ENCODE assay signal across 8 cellular contexts in the genomic region with DNA sequence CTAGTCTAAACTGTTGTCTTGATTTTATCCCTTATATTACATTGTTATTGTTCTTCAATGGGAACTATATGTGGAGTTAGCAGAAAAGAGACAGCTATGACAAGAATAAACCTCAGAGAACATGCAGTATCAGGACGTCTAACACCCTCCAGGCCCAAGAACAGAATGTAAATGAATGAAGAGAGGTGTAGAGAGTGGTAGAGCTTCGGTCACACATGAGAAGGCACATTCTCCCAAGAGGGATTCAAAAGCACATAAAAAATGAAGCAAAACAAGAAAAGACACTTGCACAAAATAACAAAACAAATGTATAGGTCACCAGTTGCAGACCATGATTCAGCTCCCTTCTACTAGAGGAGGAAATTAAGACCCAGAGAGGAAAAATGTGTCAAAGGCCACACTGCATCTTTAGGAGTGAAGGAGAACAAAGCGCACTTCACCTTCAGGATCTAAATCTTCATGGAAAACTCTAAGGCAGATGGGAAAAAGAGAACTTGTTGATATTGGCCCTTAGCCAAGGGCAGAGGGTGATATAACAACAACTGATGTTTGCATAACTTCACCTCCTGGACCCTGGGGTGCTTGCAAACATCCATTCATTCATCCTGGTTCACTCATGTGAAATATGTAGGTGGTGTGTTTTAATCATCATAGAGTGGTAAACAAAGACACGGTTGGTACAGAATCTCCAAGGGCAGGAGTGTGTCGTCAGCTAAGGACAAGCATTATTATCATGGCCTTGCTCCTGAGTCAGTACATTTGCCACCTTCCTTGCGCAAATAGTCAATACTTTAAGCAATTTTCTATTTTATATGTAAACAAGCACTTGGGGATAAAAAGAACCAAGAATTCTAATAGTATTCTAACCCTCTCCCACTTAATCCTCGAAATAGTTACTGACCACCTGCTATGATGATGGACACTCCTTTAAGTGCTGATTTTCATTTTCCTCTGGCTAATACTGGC. TPM values are rescaled to one million over a fixed set of nuclear protein-coding genes. Genes with fewer than 3 reads are reported as not detected.
DNase-seq lines count a peak whose midpoint lies in the region; ATAC-seq, FAIRE-seq and TF ChIP-seq lines count a peak whose summit lies in the region.

No MANE protein-coding gene starts in this region.

- H3K36me3 Mint-ChIP-seq in activated naive CD8-positive, alpha-beta T cell treated with anti-CD3 and anti-CD28 coated beads, Interleukin-2, amount 50 U/mL, for 24 hours (ENCODE audit: low read depth): no peaks in the 10 kb centered on the region

- peaks cover 21% of the 10 kb centered on the region for H3K4me1 Mint-ChIP-seq in activated naive CD8-positive, alpha-beta T cell treated with anti-CD3 and anti-CD28 coated beads, Interleukin-2, amount 50 U/mL, for 24 hours

- H3K4me3 ChIP-seq in HEK293 (ENCODE audit: low read depth, low read length) (no peak overlapping the region), endothelial cell of umbilical vein (replicated peaks in 1 of 3; ENCODE audit: insufficient read depth in 1 of 3, low read depth in 1 of 3, low read length in 3 of 3) (no peak overlapping the region), heart right ventricle (no peak overlapping the region)

- no TSS peak for BruUV-seq in endothelial cell of umbilical vein (replicated peaks; lab: Mats Ljungman, UMichigan)

- ATAC-seq in HG03457 (IDR thresholded peaks at IDR 0.05; ENCODE audit: unreplicated experiment) (no peak), heart right ventricle (no peak)
- no peak for ATAC-seq in activated naive CD8-positive, alpha-beta T cell treated with anti-CD3 and anti-CD28 coated beads, Interleukin-2, amount 50 U/mL, for 24 hours

- H3K79me2 ChIP-seq in endothelial cell of umbilical vein (ENCODE audit: control insufficient read depth, insufficient read depth, low read length): no peaks in the 10 kb centered on the region

- DNase-seq in DMS153 treated with DMSO at 0.1 percent for 48 hours (lab: John Stamatoyannopoulos, UW; ENCODE audit: unreplicated experiment) (peak; percentile 51), NCI-H2029 (lab: John Stamatoyannopoulos, UW) (peak; percentile 84), endothelial cell of umbilical vein (ENCODE audit: low read depth, low spot score) (peak; percentile 98), heart right ventricle (no peak)
- DNase-seq in activated naive CD4-positive, alpha-beta T cell (lab: John Stamatoyannopoulos, UW): no peak
- no peak for DNase-seq in activated naive CD8-positive, alpha-beta T cell treated with anti-CD3 and anti-CD28 coated beads, Interleukin-2, amount 50 U/mL, for 24 hours

- H3K4me2 ChIP-seq in endothelial cell of umbilical vein (ENCODE audit: insufficient read depth, low read length): peak overlapping the region; percentile 80

- no peaks in the 10 kb centered on the region for H3K9me1 ChIP-seq in endothelial cell of umbilical vein (replicated peaks; ENCODE audit: control insufficient read depth, extremely low read depth, insufficient read depth, low read length)

- dilution Hi-C loops in endothelial cell of umbilical vein (cut with MboI; ENCODE audit: extremely low pct_ligation_motif_present, low sequenced_read_pairs): no loop called here

- intact Hi-C loops in endothelial cell of umbilical vein (cut with micrococcal nuclease) (loop anchor here (1.0 to 2.0 kb wide), 6 partner anchors 20 to 230 kb away; no protein-coding TSS in a partner anchor), heart right ventricle (cut with DNase I) (loop anchor here in 1 of 10 donors (10.0 kb wide), 1 partner anchor 46 kb away; no protein-coding TSS in a partner anchor)

- peaks cover 4% of the 10 kb centered on the region for H3K4me1 ChIP-seq in HEK293 (ENCODE audit: control insufficient read depth, insufficient read depth, low read length)
- peaks cover 35% of the 10 kb centered on the region for H3K4me1 ChIP-seq in endothelial cell of umbilical vein (ENCODE audit: control insufficient read depth, extremely low read depth, insufficient read depth, low read length)
- H3K4me1 ChIP-seq in heart right ventricle: peaks cover 0 to 32% (median 0%) of the 10 kb centered on the region in 9 donors

- WGBS in heart right ventricle, 2 donors: 74 to 77% methylated on average over 7 of the region's 7 CpGs

- H3K4me3 Mint-ChIP-seq in activated naive CD8-positive, alpha-beta T cell treated with anti-CD3 and anti-CD28 coated beads, Interleukin-2, amount 50 U/mL, for 24 hours: no peak overlapping the region

- H3K9ac ChIP-seq in endothelial cell of umbilical vein (replicated peaks; ENCODE audit: extremely low read depth, insufficient read depth, low read length): peak overlapping the region; percentile 10

- CTCF ChIA-PET in HEK293 (lab: Yijun Ruan, JAX): no interaction called here
- CTCF ChIA-PET in endothelial cell of umbilical vein (lab: Charles Lee): interaction anchor here (0.6 to 1.4 kb wide), 5 partner anchors 43 to 321 kb away, joined by 3 to 4 read pairs (median 3); no protein-coding TSS in a partner anchor

- H3K27me3 ChIP-seq in endothelial cell of umbilical vein (ENCODE audit: control insufficient read depth in 2 of 2, insufficient read depth in 2 of 2, low read length in 2 of 2) (no peaks in the 10 kb centered on the region), heart right ventricle (no peaks in the 10 kb centered on the region)

- no peaks in the 10 kb centered on the region for H3K9me3 ChIP-seq in HEK293 (ENCODE audit: control insufficient read depth, insufficient read depth, low read depth, low read length)
- no peaks in the 10 kb centered on the region for H3K9me3 ChIP-seq in endothelial cell of umbilical vein (replicated peaks; ENCODE audit: control insufficient read depth, insufficient read depth, low read length)
- H3K9me3 ChIP-seq in heart right ventricle: no peaks in the 10 kb centered on the region

- TF ChIP-seq CTCF in HEK293 (tag by site-specific recombination; IDR thresholded peaks at IDR 0.05) (no peak), endothelial cell of umbilical vein (IDR thresholded peaks at IDR 0.05; ENCODE audit: extremely low read depth in 1 of 2, insufficient read depth in 1 of 2, low read depth in 1 of 2, low read length in 2 of 2) (no peak), heart right ventricle (IDR thresholded peaks at IDR 0.05) (no peak)

- H3K27ac ChIP-seq in HEK293 (ENCODE audit: extremely low read depth, low read depth, low read length): peak overlapping the region; percentile 64
- peak overlapping the region; percentile 58 for H3K27ac ChIP-seq in endothelial cell of umbilical vein (ENCODE audit: insufficient read depth, low read depth, low read length)
- peak overlapping the region in 1 of 10 donors; percentile 86 for H3K27ac ChIP-seq in heart right ventricle

- H2AFZ ChIP-seq in endothelial cell of umbilical vein (ENCODE audit: low read depth, low read length): no peak overlapping the region

- TF ChIP-seq POLR2A in endothelial cell of umbilical vein (IDR thresholded peaks at IDR 0.05; ENCODE audit: low read depth, low read length): peak; percentile 70

- H3K36me3 ChIP-seq in HEK293 (ENCODE audit: control insufficient read depth in 2 of 2, insufficient read depth in 1 of 2, low read length in 2 of 2): no peaks in the 10 kb centered on the region
- H3K36me3 ChIP-seq in endothelial cell of umbilical vein (ENCODE audit: control insufficient read depth in 2 of 2, extremely low read depth in 1 of 2, insufficient read depth in 2 of 2, low read length in 2 of 2): no peaks in the 10 kb centered on the region
- H3K36me3 ChIP-seq in heart right ventricle: no peaks in the 10 kb centered on the region

- no peaks in the 10 kb centered on the region for H3K9me3 Mint-ChIP-seq in activated naive CD8-positive, alpha-beta T cell treated with anti-CD3 and anti-CD28 coated beads, Interleukin-2, amount 50 U/mL, for 24 hours

- POLR2A ChIA-PET in HEK293 (lab: Yijun Ruan, JAX): no interaction called here
- POLR2A ChIA-PET in endothelial cell of umbilical vein (lab: Charles Lee): no interaction called here

- no peaks in the 10 kb centered on the region for H3K27me3 Mint-ChIP-seq in activated naive CD8-positive, alpha-beta T cell treated with anti-CD3 and anti-CD28 coated beads, Interleukin-2, amount 50 U/mL, for 24 hours

- peak; percentile 77 for FAIRE-seq in endothelial cell of umbilical vein (lab: Jason Lieb, UNC)

- H3K27ac Mint-ChIP-seq in activated naive CD8-positive, alpha-beta T cell treated with anti-CD3 and anti-CD28 coated beads, Interleukin-2, amount 50 U/mL, for 24 hours: no peak overlapping the region

- H4K20me1 ChIP-seq in endothelial cell of umbilical vein (replicated peaks; ENCODE audit: control insufficient read depth, extremely low read depth, insufficient read depth, low read length): no peaks in the 10 kb centered on the region

TF ChIP-seq in HEK293, 187 proteins besides CTCF, POLR2A, EP300 and RAD21 (continues in another document):
- TF ChIP-seq ZNF324 (tag by site-specific recombination; IDR thresholded peaks at IDR 0.05) (0 out of 2 replicates have a peak, but pooled peaks have one; percentile 36), IKZF3 (tag by site-specific recombination; IDR thresholded peaks at IDR 0.05) (peak; percentile 37; the same call in 1 of the 2 replicates)

TF ChIP-seq in endothelial cell of umbilical vein, 7 proteins besides CTCF, POLR2A, EP300 and RAD21:
- TF ChIP-seq FOS (IDR thresholded peaks at IDR 0.05; ENCODE audit: borderline replicate concordance, insufficient read depth, low read length) (peak; percentile 62), JUN (IDR thresholded peaks at IDR 0.05; ENCODE audit: borderline replicate concordance, insufficient read depth, insufficient read length, low read depth) (peak; percentile 60), GATA2 (IDR thresholded peaks at IDR 0.05; ENCODE audit: insufficient read depth, insufficient read length, low read depth, low read length) (peak; percentile 54), POLR2AphosphoS5 (IDR thresholded peaks at IDR 0.05; ENCODE audit: insufficient read depth, low read depth, low read length) (peak; percentile 97), MYC (IDR thresholded peaks at IDR 0.05; ENCODE audit: low read depth, low read length) (no peak)

RNA-seq across cellular contexts. Expression of a gene that starts 8.8 kb away (rescaled TPM):
- 4.6 and 5.0 TPM in 2 replicates for total RNA-seq in endothelial cell of umbilical vein
- polyA plus RNA-seq in endothelial cell of umbilical vein: 0.24 and 0.32 TPM in 2 replicates
- 0.26 and 0.32 TPM in 2 replicates for polyA plus RNA-seq in endothelial cell of umbilical vein (2011; cell fraction: cytosol; rRNA removed)
- polyA plus RNA-seq in endothelial cell of umbilical vein (2011; cell fraction: nucleus; rRNA removed): 2.9 and 5.2 TPM in 2 replicates
- polyA plus RNA-seq in endothelial cell of umbilical vein (2012): 0.37 and 0.80 TPM in 2 replicates
- 2.4 and 2.8 TPM in 2 replicates for polyA minus RNA-seq in endothelial cell of umbilical vein
- polyA minus RNA-seq in endothelial cell of umbilical vein (2011; cell fraction: cytosol; rRNA and poly(A)+ RNA removed): 1.3 TPM
- polyA minus RNA-seq in endothelial cell of umbilical vein (2011; cell fraction: nucleus; rRNA and poly(A)+ RNA removed): 13.4 TPM in 2 replicates
- 10 to 100 TPM in 4 of 10 donors, 1 to 10 TPM in 6; 3.1 to 17.5 (median 8.6) TPM for total RNA-seq in heart right ventricle
- polyA plus RNA-seq in heart right ventricle: 1 to 10 TPM in 1 of 2 donors, under 1 TPM in 1; 0.36 to 5.6 TPM

Comparison
In these comparisons a context has a peak if more than half of its experiments do, and no peak if none do; other contexts are left out.
1. DNase-seq: peak in DMS153 treated with DMSO at 0.1 percent for 48 hours (single experiment), NCI-H2029 (single experiment) and endothelial cell of umbilical vein (single experiment); none in activated naive CD4-positive, alpha-beta T cell (0 of 4), heart right ventricle (0 of 2) and activated naive CD8-positive, alpha-beta T cell treated with anti-CD3 and anti-CD28 coated beads, Interleukin-2, amount 50 U/mL, for 24 hours (single experiment).